ENCODE assay signal across 18 cellular contexts in genomic region chr1:85171721-85172120, GRCh38. TPM values are rescaled to one million over a fixed set of nuclear protein-coding genes. Genes with fewer than 3 reads are reported as not detected.
DNase-seq lines count a peak whose midpoint lies in the region; ATAC-seq, FAIRE-seq and TF ChIP-seq lines count a peak whose summit lies in the region.
"Had no signal": no experiment of that assay in that cellular context is flagged by ENCODE, and none has a peak within 500 bp of the region (broad histone marks: within the 10 kb centered on the region; RNA-seq: fewer than 3 reads in every experiment).

No MANE protein-coding gene starts in this region.

- H3K4me3 ChIP-seq in Jurkat, Clone E6-1 (ENCODE audit: low read length): no peak overlapping the region
- H3K4me3 ChIP-seq: BLaER1 had no signal

- H3K4me3 Mint-ChIP-seq in activated naive CD4-positive, alpha-beta T cell treated with anti-CD3 and anti-CD28 coated beads, Interleukin-2, amount 50 U/mL, for 24 hours: peak overlapping the region; percentile 27
- no peak overlapping the region for H3K4me3 Mint-ChIP-seq in activated naive CD4-positive, alpha-beta T cell treated with anti-CD3 and anti-CD28 coated beads, Interleukin-2, amount 10 ng/mL, durations not matched to agents 7 days and 5 days
- H3K4me3 Mint-ChIP-seq in activated T-helper 17 cell treated with anti-CD3 and anti-CD28 coated beads, Interleukin-2, amount 50 U/mL, for 72 hours: no peak overlapping the region
- H3K4me3 Mint-ChIP-seq: CD14-positive monocyte, HFFc6 had no signal

- no peak for FAIRE-seq in D721Med (lab: Jason Lieb, UNC)

- no peak for TF ChIP-seq CTCF in D721Med (IDR thresholded peaks at IDR 0.05; ENCODE audit: insufficient read depth, missing control alignments)

- H3K27ac Mint-ChIP-seq in activated naive CD4-positive, alpha-beta T cell treated with anti-CD3 and anti-CD28 coated beads, Interleukin-2, amount 50 U/mL, for 24 hours: peak overlapping the region; percentile 42
- H3K27ac Mint-ChIP-seq in activated naive CD4-positive, alpha-beta T cell treated with anti-CD3 and anti-CD28 coated beads, Interleukin-2, amount 10 ng/mL, durations not matched to agents 7 days and 5 days: no peak overlapping the region
- peak overlapping the region; percentile 8 for H3K27ac Mint-ChIP-seq in activated T-helper 17 cell treated with anti-CD3 and anti-CD28 coated beads, Interleukin-2, amount 50 U/mL, for 72 hours
- H3K27ac Mint-ChIP-seq: CD14-positive monocyte, HFFc6 had no signal

- H3K27me3 Mint-ChIP-seq in activated naive CD4-positive, alpha-beta T cell treated with anti-CD3 and anti-CD28 coated beads, Interleukin-2, amount 50 U/mL, for 24 hours: no peaks in the 10 kb centered on the region
- H3K27me3 Mint-ChIP-seq in activated naive CD4-positive, alpha-beta T cell treated with anti-CD3 and anti-CD28 coated beads, Interleukin-2, amount 10 ng/mL, durations not matched to agents 7 days and 5 days: no peaks in the 10 kb centered on the region
- H3K27me3 Mint-ChIP-seq in activated T-helper 17 cell treated with anti-CD3 and anti-CD28 coated beads, Interleukin-2, amount 50 U/mL, for 72 hours: no peaks in the 10 kb centered on the region

- peaks cover 10% of the 10 kb centered on the region for H3K36me3 Mint-ChIP-seq in activated naive CD4-positive, alpha-beta T cell treated with anti-CD3 and anti-CD28 coated beads, Interleukin-2, amount 50 U/mL, for 24 hours
- peaks cover 1% of the 10 kb centered on the region for H3K36me3 Mint-ChIP-seq in activated naive CD4-positive, alpha-beta T cell treated with anti-CD3 and anti-CD28 coated beads, Interleukin-2, amount 10 ng/mL, durations not matched to agents 7 days and 5 days
- no peaks in the 10 kb centered on the region for H3K36me3 Mint-ChIP-seq in activated T-helper 17 cell treated with anti-CD3 and anti-CD28 coated beads, Interleukin-2, amount 50 U/mL, for 72 hours (ENCODE audit: low read depth)
- H3K36me3 Mint-ChIP-seq: CD14-positive monocyte had no signal

- DNase-seq in activated naive CD4-positive, alpha-beta T cell treated with anti-CD3 and anti-CD28 coated beads, Interleukin-2, amount 10 ng/mL, durations not matched to agents 7 days and 5 days: no peak
- peak; percentile 14 for DNase-seq in Jurkat, Clone E6-1 (ENCODE audit: low read depth, low spot score)
- DNase-seq in D721Med (ENCODE audit: insufficient read length, low spot score): no peak
- DNase-seq in SKM-1 (lab: John Stamatoyannopoulos, UW; ENCODE audit: unreplicated experiment): no peak
- DNase-seq: 8988T, Caco-2, DMS153, GF-D8, GOT3, H7, HFFc6, IMR-90 had no signal

- no peaks in the 10 kb centered on the region for H3K9me3 Mint-ChIP-seq in activated naive CD4-positive, alpha-beta T cell treated with anti-CD3 and anti-CD28 coated beads, Interleukin-2, amount 50 U/mL, for 24 hours
- no peaks in the 10 kb centered on the region for H3K9me3 Mint-ChIP-seq in activated naive CD4-positive, alpha-beta T cell treated with anti-CD3 and anti-CD28 coated beads, Interleukin-2, amount 10 ng/mL, durations not matched to agents 7 days and 5 days
- no peaks in the 10 kb centered on the region for H3K9me3 Mint-ChIP-seq in activated T-helper 17 cell treated with anti-CD3 and anti-CD28 coated beads, Interleukin-2, amount 50 U/mL, for 72 hours
- H3K9me3 Mint-ChIP-seq: CD14-positive monocyte, HFFc6 had no signal

- H3K4me1 Mint-ChIP-seq in activated naive CD4-positive, alpha-beta T cell treated with anti-CD3 and anti-CD28 coated beads, Interleukin-2, amount 50 U/mL, for 24 hours: peaks cover 37% of the 10 kb centered on the region
- peaks cover 16% of the 10 kb centered on the region for H3K4me1 Mint-ChIP-seq in activated naive CD4-positive, alpha-beta T cell treated with anti-CD3 and anti-CD28 coated beads, Interleukin-2, amount 10 ng/mL, durations not matched to agents 7 days and 5 days
- H3K4me1 Mint-ChIP-seq in activated T-helper 17 cell treated with anti-CD3 and anti-CD28 coated beads, Interleukin-2, amount 50 U/mL, for 72 hours: peaks cover 8% of the 10 kb centered on the region
- H3K4me1 Mint-ChIP-seq: CD14-positive monocyte had no signal

- CTCF ChIA-PET in activated naive CD4-positive, alpha-beta T cell treated with anti-CD3 and anti-CD28 coated beads, Interleukin-2, amount 10 ng/mL, durations not matched to agents 7 days and 5 days (lab: Charles Lee): interaction anchor here (0.6 kb wide), 1 partner anchor 693 kb away, joined by 4 read pairs; no protein-coding TSS in a partner anchor

- no peak for ATAC-seq in activated T-helper 17 cell treated with anti-CD3 and anti-CD28 coated beads, Interleukin-2, amount 50 U/mL, for 72 hours (replicated peaks)
- no peak for ATAC-seq in GM21529 (IDR thresholded peaks at IDR 0.05; ENCODE audit: unreplicated experiment)
- ATAC-seq: HCT116 had no signal

RNA-seq across cellular contexts. Expression of gene SYDE2, which starts 29.1 kb away (rescaled TPM):
- 0.96 TPM for polyA plus RNA-seq in Jurkat, Clone E6-1 (2012; ENCODE audit: insufficient read depth, insufficient read length)
- total RNA-seq in activated T-helper 17 cell treated with anti-CD3 and anti-CD28 coated beads, Interleukin-2, amount 50 U/mL, for 72 hours: 1 to 10 TPM; 1.4 to 2.3 TPM
- polyA plus RNA-seq: CD14-positive monocyte had no signal
